In genomic region chr19:44598880-44599279, GRCh38 we compare ENCODE assay signal across 16 cellular contexts. TPM values are rescaled to one million over a fixed set of nuclear protein-coding genes. Genes with fewer than 3 reads are reported as not detected.
A peak's percentile ranks its signal among the peaks of the same experiment; 100 is the strongest.
DNase-seq lines count a peak whose midpoint lies in the region; ATAC-seq and TF ChIP-seq lines count a peak whose summit lies in the region.
"Had no signal": no experiment of that assay in that cellular context is flagged by ENCODE, and none has a peak within 500 bp of the region (broad histone marks: within the 10 kb centered on the region; RNA-seq: fewer than 3 reads in every experiment).

No MANE protein-coding gene starts in this region.

- H3K36me3 ChIP-seq in left lung (no peaks in the 10 kb centered on the region), upper lobe of right lung (no peaks in the 10 kb centered on the region)
- H3K36me3 ChIP-seq: BLaER1 treated with 17β-estradiol and CSF1 and Interleukin-3, amounts not matched to agents 10 nM and 100 nM had no signal

- H3K27me3 ChIP-seq in left lung (no peaks in the 10 kb centered on the region), upper lobe of right lung (no peaks in the 10 kb centered on the region)
- H3K27me3 ChIP-seq: BLaER1 treated with 17β-estradiol and CSF1 and Interleukin-3, amounts not matched to agents 10 nM and 100 nM had no signal

- H3K4me3 ChIP-seq in left lung, result no peak overlapping the region
- H3K4me3 ChIP-seq in upper lobe of right lung, result no peak overlapping the region
- H3K4me3 ChIP-seq: BLaER1 treated with 17β-estradiol and CSF1 and Interleukin-3, amounts not matched to agents 10 nM and 100 nM had no signal

- H3K9me3 ChIP-seq in left lung, result peaks cover 0 to 6% of the 10 kb centered on the region in 2 donors
- H3K9me3 ChIP-seq in upper lobe of right lung, result no peaks in the 10 kb centered on the region

- DNase-seq in DMS 273 (lab: John Stamatoyannopoulos, UW; ENCODE audit: unreplicated experiment) (peak; percentile 43), DMS 273 treated with DMSO at 0.1 percent for 48 hours (lab: John Stamatoyannopoulos, UW) (no peak), left lung (no peak), upper lobe of right lung (no peak), left lobe of liver (ENCODE audit: low spot score) (no peak)
- DNase-seq in stimulated activated CD4-positive, alpha-beta T cell treated with anti-CD3 and anti-CD28 coated beads, Interleukin-4, amount 100 ng/mL, for 24 hours, result no peak
- DNase-seq: DMS153, GOT3, NCI-H1436, NCI-H2107, SW 1271 had no signal

- TF ChIP-seq CTCF in VCaP (conservative IDR thresholded peaks at IDR 0.05), result no peak
- no peak for TF ChIP-seq CTCF in left lung (IDR thresholded peaks at IDR 0.05)
- TF ChIP-seq CTCF in upper lobe of right lung (IDR thresholded peaks at IDR 0.05), result no peak

- H3K4me1 ChIP-seq in left lung (peaks cover 7 to 9% of the 10 kb centered on the region in 2 donors), upper lobe of right lung (peaks cover 11% of the 10 kb centered on the region)

- ATAC-seq in left lung (peak; percentile 42), upper lobe of right lung (peak; percentile 29), HG03095 (IDR thresholded peaks at IDR 0.05; ENCODE audit: unreplicated experiment) (no peak), left lobe of liver (no peak)

- H3K27ac ChIP-seq in VCaP, result peak overlapping the region; percentile 7; the same call in 1 of the 2 replicates
- H3K27ac ChIP-seq in left lung, result no peak overlapping the region
- no peak overlapping the region for H3K27ac ChIP-seq in upper lobe of right lung
- H3K27ac ChIP-seq: 22Rv1; BLaER1 treated with 17β-estradiol and CSF1 and Interleukin-3, amounts not matched to agents 10 nM and 100 nM had no signal

- intact Hi-C loops in left lung (cut with DNase I) (no loop called here), upper lobe of right lung (cut with DNase I) (no loop called here)

RNA-seq across cellular contexts. Expression of gene IGSF23, which starts 14.5 kb away (rescaled TPM):
- total RNA-seq in left lung, result not detected
- total RNA-seq in upper lobe of right lung, result not detected
- 7.0 TPM for total RNA-seq in left lobe of liver
- total RNA-seq: LHCN-M2 had no signal

RNA-seq across cellular contexts. Expression of gene PVR, which starts 44.8 kb away (rescaled TPM):
- 10 to 100 TPM; 46.3 to 67.9 TPM for total RNA-seq in left lung
- total RNA-seq in upper lobe of right lung, result 40.8 TPM
- 29.6 TPM for total RNA-seq in left lobe of liver

Comparison
In these comparisons a context has a peak if more than half of its experiments do, and no peak if none do; other contexts are left out.
1. ATAC-seq: peak in left lung (single experiment) and upper lobe of right lung (single experiment); none in HG03095 (single experiment) and left lobe of liver (single experiment).